Comparison of ENCODE assay signal across 1 cellular context in genomic region chr1:28064064-28064463, GRCh38.
TF ChIP-seq lines count a peak whose summit lies in the region.

No MANE protein-coding gene starts in this region.

TF ChIP-seq in IMR-90, 13 proteins besides CTCF, POLR2A, EP300 and RAD21:
- TF ChIP-seq NFE2L2 (IDR thresholded peaks at IDR 0.05; ENCODE audit: low read depth, low read length): no peak
- no peak for TF ChIP-seq CHD1 (IDR thresholded peaks at IDR 0.05; ENCODE audit: low read depth, low read length)
- no peak for TF ChIP-seq RCOR1 (IDR thresholded peaks at IDR 0.05; ENCODE audit: insufficient replicate concordance, low read length)
- TF ChIP-seq MXI1 (IDR thresholded peaks at IDR 0.05; ENCODE audit: borderline replicate concordance, low read depth, low read length): no peak
- no peak for TF ChIP-seq ELK1 (IDR thresholded peaks at IDR 0.05; ENCODE audit: borderline replicate concordance, low read depth, low read length)
- TF ChIP-seq RFX5 (IDR thresholded peaks at IDR 0.05; ENCODE audit: low read depth, low read length): no peak
- TF ChIP-seq FOS (IDR thresholded peaks at IDR 0.05; ENCODE audit: low read depth, low read length): peak; percentile 42; the same call in 1 of the 2 replicates
TF ChIP-seq in IMR-90: peak in this region for 1.
